In the genomic region with DNA sequence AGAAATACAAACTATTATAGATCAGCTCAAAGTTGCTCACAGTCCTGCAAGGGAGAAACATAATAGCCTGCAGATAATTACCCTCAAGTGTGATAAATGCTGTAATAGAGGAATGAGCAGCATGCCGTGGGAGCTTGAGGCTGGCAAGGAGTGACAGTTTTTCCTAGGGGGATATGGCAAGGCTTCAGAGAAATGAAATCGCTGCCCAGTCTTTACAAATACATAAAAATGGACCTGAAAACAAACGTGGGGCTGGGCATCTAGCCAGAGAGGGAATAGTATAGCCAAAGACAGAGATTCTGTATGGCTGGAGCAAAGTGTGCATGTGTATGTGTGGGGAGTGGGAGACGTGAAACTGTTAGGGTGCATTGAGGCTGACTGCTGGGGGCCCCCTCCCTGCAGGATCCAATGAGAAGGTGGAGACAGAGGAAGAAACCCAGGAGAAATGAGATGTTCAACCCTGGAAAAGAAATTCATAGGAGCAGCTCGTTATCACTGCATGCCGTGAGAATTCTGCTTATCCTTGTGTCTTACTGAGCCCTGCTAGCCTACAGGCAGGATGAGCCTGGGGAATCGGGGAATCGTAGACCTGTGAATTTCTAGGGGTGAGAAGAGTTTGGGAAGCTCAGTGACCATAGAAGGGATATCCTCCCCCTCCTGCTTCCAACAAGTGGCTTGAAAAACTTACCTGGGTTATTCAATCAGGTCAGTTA, we compare ENCODE assay signal across 14 cellular contexts.
DNase-seq lines count a peak whose midpoint lies in the region; ATAC-seq and TF ChIP-seq lines count a peak whose summit lies in the region.
"Had no signal": no experiment of that assay in that cellular context is flagged by ENCODE, and none has a peak within 500 bp of the region (broad histone marks: within the 10 kb centered on the region; RNA-seq: fewer than 3 reads in every experiment).

No MANE protein-coding gene starts in this region.

- H2BK20ac ChIP-seq in H9 (ENCODE audit: low read depth, low read length, poor library complexity, severe bottlenecking) = peak overlapping the region; percentile 94

- peak overlapping the region; percentile 42 for H2BK5ac ChIP-seq in H9 (ENCODE audit: insufficient read length, low read length)

- no peak for DNase-seq in H9
- DNase-seq in NCI-H1105 (lab: John Stamatoyannopoulos, UW) = peak; percentile 66
- DNase-seq in activated T-helper 2 cell treated with anti-CD3 and anti-CD28 coated beads, Interferon-gamma antibody, Interleukin-2, Interleukin-4, amounts not matched to agents 10 μg/mL and 5 μg/mL and 100 μg/mL, durations not matched to agents 14 hours and 24 hours and 36 hours (ENCODE audit: low spot score) = no peak
- DNase-seq in SHP77 (lab: John Stamatoyannopoulos, UW) = no peak
- DNase-seq: activated CD8-positive, alpha-beta memory T cell treated with anti-CD3 and anti-CD28 coated beads for 24 hours; IMR-90; NCI-H2107; pancreas; T-cell had no signal

- H3K9me3 Mint-ChIP-seq in H9 = peaks cover 21 to 31% of the 10 kb centered on the region in 2 experiments
- H3K9me3 Mint-ChIP-seq in activated T-helper 2 cell treated with anti-CD3 and anti-CD28 coated beads, Interferon-gamma antibody, Interleukin-2, Interleukin-4, amounts not matched to agents 10 μg/mL and 5 μg/mL and 100 μg/mL, durations not matched to agents 14 hours and 24 hours and 36 hours = peaks cover 14% of the 10 kb centered on the region
- peaks cover 5% of the 10 kb centered on the region for H3K9me3 Mint-ChIP-seq in stimulated activated memory B cell treated with anti-CD40 and anti-IgM and Interleukin-4, amounts not matched to agents 10 μg/mL and 1 μg/mL and 100 μg/mL, for 72 hours

- H3K79me1 ChIP-seq in H9 (ENCODE audit: insufficient read depth, low read depth, low read length, poor library complexity, severe bottlenecking) = no peaks in the 10 kb centered on the region

- H2BK15ac ChIP-seq in H9 (ENCODE audit: low read depth, low read length) = no peak overlapping the region

- peak overlapping the region; percentile 54; the same call in 1 of the 2 replicates for H3K14ac ChIP-seq in H9 (ENCODE audit: insufficient read depth, low read length)

- no CpG with 5 or more reads among the region's 8 CpGs for WGBS in H9 (ENCODE audit: extremely low coverage, insufficient read length, low lambda C conversion rate)
- 68 to 76% methylated on average over 4 to 7 of the region's 8 CpGs for WGBS in mesodermal cell (ENCODE audit: insufficient coverage in 2 of 2), 2 experiments

- peak overlapping the region; percentile 52 for H2AK5ac ChIP-seq in H9 (ENCODE audit: insufficient read length, low read length)

- peak overlapping the region; percentile 85 for H2BK120ac ChIP-seq in H9 (ENCODE audit: low read depth, low read length, poor library complexity, severe bottlenecking)

- peaks cover 43 to 47% of the 10 kb centered on the region in 2 experiments for H3K4me1 Mint-ChIP-seq in H9
- peaks cover 28% of the 10 kb centered on the region for H3K4me1 Mint-ChIP-seq in activated T-helper 2 cell treated with anti-CD3 and anti-CD28 coated beads, Interferon-gamma antibody, Interleukin-2, Interleukin-4, amounts not matched to agents 10 μg/mL and 5 μg/mL and 100 μg/mL, durations not matched to agents 14 hours and 24 hours and 36 hours (ENCODE audit: low read depth)
- no peaks in the 10 kb centered on the region for H3K4me1 Mint-ChIP-seq in stimulated activated memory B cell treated with anti-CD40 and anti-IgM and Interleukin-4, amounts not matched to agents 10 μg/mL and 1 μg/mL and 100 μg/mL, for 72 hours
- H3K4me1 Mint-ChIP-seq: T-cell had no signal

- no peaks in the 10 kb centered on the region for H3K23me2 ChIP-seq in H9 (ENCODE audit: insufficient read length, low read depth, low read length, poor library complexity, severe bottlenecking)

- H4K8ac ChIP-seq in H9 (replicated peaks; ENCODE audit: insufficient read length, low read depth, low read length) = no peak overlapping the region

- H3K27ac Mint-ChIP-seq in H9 = peak overlapping the region; percentile 95 to 100 (median 99)
- H3K27ac Mint-ChIP-seq in activated T-helper 2 cell treated with anti-CD3 and anti-CD28 coated beads, Interferon-gamma antibody, Interleukin-2, Interleukin-4, amounts not matched to agents 10 μg/mL and 5 μg/mL and 100 μg/mL, durations not matched to agents 14 hours and 24 hours and 36 hours = peak overlapping the region; percentile 6
- no peak overlapping the region for H3K27ac Mint-ChIP-seq in stimulated activated memory B cell treated with anti-CD40 and anti-IgM and Interleukin-4, amounts not matched to agents 10 μg/mL and 1 μg/mL and 100 μg/mL, for 72 hours
- H3K27ac Mint-ChIP-seq: T-cell had no signal

- peaks cover 13% of the 10 kb centered on the region; the same call in 1 of the 2 replicates for H3K4me1 ChIP-seq in H9 (ENCODE audit: insufficient read depth, low read length)
- H3K4me1 ChIP-seq in mesodermal cell (ENCODE audit: control insufficient read depth, insufficient read depth, low read length, poor library complexity, severe bottlenecking) = peaks cover 28% of the 10 kb centered on the region
- H3K4me1 ChIP-seq: pancreas had no signal

- H3K4me3 ChIP-seq in mesodermal cell (ENCODE audit: extremely low read depth, insufficient read depth, low read length, poor library complexity, severe bottlenecking) = no peak overlapping the region
- H3K4me3 ChIP-seq: pancreas had no signal

- H3K36me3 ChIP-seq in mesodermal cell (ENCODE audit: control insufficient read depth, insufficient read depth, low read length) = peaks cover 62% of the 10 kb centered on the region
- H3K36me3 ChIP-seq: pancreas had no signal

- H3K27ac ChIP-seq in H9 (ENCODE audit: insufficient read length, low read depth, low read length) (peak overlapping the region; percentile 98), mesodermal cell (ENCODE audit: low read depth, low read length, severe bottlenecking) (peak overlapping the region; percentile 51)
- H3K27ac ChIP-seq: pancreas had no signal

- no peak for TF ChIP-seq CTCF in H9 (conservative IDR thresholded peaks at IDR 0.05)

- peaks cover 47 to 57% (median 49%) of the 10 kb centered on the region in 3 experiments for H3K36me3 Mint-ChIP-seq in H9 (ENCODE audit: insufficient read depth in 1 of 3, low read depth in 3 of 3)
- H3K36me3 Mint-ChIP-seq in activated T-helper 2 cell treated with anti-CD3 and anti-CD28 coated beads, Interferon-gamma antibody, Interleukin-2, Interleukin-4, amounts not matched to agents 10 μg/mL and 5 μg/mL and 100 μg/mL, durations not matched to agents 14 hours and 24 hours and 36 hours (ENCODE audit: low read depth) = no peaks in the 10 kb centered on the region
- no peaks in the 10 kb centered on the region for H3K36me3 Mint-ChIP-seq in stimulated activated memory B cell treated with anti-CD40 and anti-IgM and Interleukin-4, amounts not matched to agents 10 μg/mL and 1 μg/mL and 100 μg/mL, for 72 hours
- H3K36me3 Mint-ChIP-seq: T-cell had no signal

- peak overlapping the region; percentile 9 for H3K56ac ChIP-seq in H9 (ENCODE audit: insufficient read length, low read depth, low read length)

- peak overlapping the region; percentile 24 for H3K9ac ChIP-seq in H9 (ENCODE audit: extremely low read depth, insufficient read length, low read length)

- no peaks in the 10 kb centered on the region for H3K27me3 Mint-ChIP-seq in H9 (ENCODE audit: low read depth)
- no peaks in the 10 kb centered on the region for H3K27me3 Mint-ChIP-seq in activated T-helper 2 cell treated with anti-CD3 and anti-CD28 coated beads, Interferon-gamma antibody, Interleukin-2, Interleukin-4, amounts not matched to agents 10 μg/mL and 5 μg/mL and 100 μg/mL, durations not matched to agents 14 hours and 24 hours and 36 hours (ENCODE audit: low read depth)
- no peaks in the 10 kb centered on the region for H3K27me3 Mint-ChIP-seq in stimulated activated memory B cell treated with anti-CD40 and anti-IgM and Interleukin-4, amounts not matched to agents 10 μg/mL and 1 μg/mL and 100 μg/mL, for 72 hours

- H3K4ac ChIP-seq in H9 (ENCODE audit: low read depth, low read length) = peak overlapping the region; percentile 37; the same call in 1 of the 2 replicates

- H3K9me3 ChIP-seq in H9 (ENCODE audit: control insufficient read depth, low read depth, low read length) = peaks cover 10% of the 10 kb centered on the region
- peaks cover 19% of the 10 kb centered on the region for H3K9me3 ChIP-seq in mesodermal cell (ENCODE audit: control insufficient read depth, low read length)
- H3K9me3 ChIP-seq: pancreas had no signal

- H2BK12ac ChIP-seq in H9 (ENCODE audit: insufficient read length, low read depth, low read length) = no peak overlapping the region

- H4K5ac ChIP-seq in H9 (ENCODE audit: insufficient read length, low read depth, low read length) = peak overlapping the region; percentile 45

- H3K23ac ChIP-seq in H9 (ENCODE audit: insufficient read length, low read depth, low read length) = no peak overlapping the region

- H3K18ac ChIP-seq in H9 (ENCODE audit: insufficient read length, low read depth, low read length) = peak overlapping the region; percentile 96

- H3T11ph ChIP-seq in H9 (ENCODE audit: low read length) = peak overlapping the region; percentile 62

- H4K20me1 ChIP-seq in H9 (ENCODE audit: control insufficient read depth, insufficient read depth, insufficient read length) = no peaks in the 10 kb centered on the region

- H3K4me2 ChIP-seq in H9 (ENCODE audit: insufficient read depth, insufficient read length, low read length) = peak overlapping the region; percentile 41

- no peaks in the 10 kb centered on the region for H3K79me2 ChIP-seq in H9 (ENCODE audit: insufficient read depth, low read length)

- peak overlapping the region; percentile 59 for H4K91ac ChIP-seq in H9 (ENCODE audit: insufficient read length, low read depth, low read length)

- intact Hi-C loops in activated T-helper 2 cell treated with anti-CD3 and anti-CD28 coated beads, Interferon-gamma antibody, Interleukin-2, Interleukin-4, amounts not matched to agents 10 μg/mL and 5 μg/mL and 100 μg/mL, durations not matched to agents 14 hours and 24 hours and 36 hours (cut with micrococcal nuclease) = no loop called here

- H3K27me3 ChIP-seq in H9 (ENCODE audit: insufficient read depth, low read length) = no peaks in the 10 kb centered on the region
- H3K27me3 ChIP-seq: pancreas had no signal

- H2AFZ ChIP-seq in H9 (ENCODE audit: low read length) = no peak overlapping the region

- no peak for ATAC-seq in HG02852 (IDR thresholded peaks at IDR 0.05; ENCODE audit: unreplicated experiment)
- no peak for ATAC-seq in stimulated activated memory B cell treated with anti-CD40 and anti-IgM and Interleukin-4, amounts not matched to agents 10 μg/mL and 1 μg/mL and 100 μg/mL, for 72 hours
- ATAC-seq: left lobe of liver, pancreas, Right ventricle myocardium inferior, T-cell had no signal

- H3K4me3 Mint-ChIP-seq in H9 = peak overlapping the region; percentile 9 to 71
- no peak overlapping the region for H3K4me3 Mint-ChIP-seq in activated T-helper 2 cell treated with anti-CD3 and anti-CD28 coated beads, Interferon-gamma antibody, Interleukin-2, Interleukin-4, amounts not matched to agents 10 μg/mL and 5 μg/mL and 100 μg/mL, durations not matched to agents 14 hours and 24 hours and 36 hours (ENCODE audit: low read depth)
- no peak overlapping the region for H3K4me3 Mint-ChIP-seq in stimulated activated memory B cell treated with anti-CD40 and anti-IgM and Interleukin-4, amounts not matched to agents 10 μg/mL and 1 μg/mL and 100 μg/mL, for 72 hours
- H3K4me3 Mint-ChIP-seq: T-cell had no signal

Comparison
In these comparisons a context has a peak if more than half of its experiments do, and no peak if none do; other contexts are left out.
1. H3K4me3 Mint-ChIP-seq: peak in H9 (2 of 2); none in activated T-helper 2 cell treated with anti-CD3 and anti-CD28 coated beads, Interferon-gamma antibody, Interleukin-2, Interleukin-4, amounts not matched to agents 10 μg/mL and 5 μg/mL and 100 μg/mL, durations not matched to agents 14 hours and 24 hours and 36 hours (single experiment) and stimulated activated memory B cell treated with anti-CD40 and anti-IgM and Interleukin-4, amounts not matched to agents 10 μg/mL and 1 μg/mL and 100 μg/mL, for 72 hours (single experiment).